In genomic region chr3:49910409-49911123, GRCh38 we compare ENCODE assay signal across 30 cellular contexts. TPM values are rescaled to one million over a fixed set of nuclear protein-coding genes. Genes with fewer than 3 reads are reported as not detected.
DNase-seq lines count a peak whose midpoint lies in the region; ATAC-seq and TF ChIP-seq lines count a peak whose summit lies in the region.
"Had no signal": no experiment of that assay in that cellular context is flagged by ENCODE, and none has a peak within 500 bp of the region (broad histone marks: within the 10 kb centered on the region; RNA-seq: fewer than 3 reads in every experiment).

No MANE protein-coding gene starts in this region.

- peaks cover 22% of the 10 kb centered on the region for H3F3A ChIP-seq in GM23338 (replicated peaks; ENCODE audit: low read depth)

- no peaks in the 10 kb centered on the region; the same call in 2 of the 3 replicates for H3K36me3 Mint-ChIP-seq in GM23338 (ENCODE audit: low read depth)
- H3K36me3 Mint-ChIP-seq in progenitor cell of endocrine pancreas (ENCODE audit: insufficient read depth) = peaks cover 8% of the 10 kb centered on the region

- H3K9me3 ChIP-seq in iPS-20b (ENCODE audit: insufficient read depth, low read depth, low read length) = no peaks in the 10 kb centered on the region
- H3K9me3 ChIP-seq: BLaER1 treated with 17β-estradiol and CSF1 and Interleukin-3, amounts not matched to agents 10 nM and 100 nM; tibial artery had no signal

- no peak overlapping the region; the same call in 1 of the 2 replicates for H3K27ac Mint-ChIP-seq in GM23338
- H3K27ac Mint-ChIP-seq in progenitor cell of endocrine pancreas = no peak overlapping the region
- H3K27ac Mint-ChIP-seq: immature natural killer cell had no signal

- peak; percentile 84 for ATAC-seq in GM23338
- ATAC-seq in GM19452 (IDR thresholded peaks at IDR 0.05; ENCODE audit: unreplicated experiment) = no peak
- ATAC-seq: activated T-cell treated with anti-CD3 and anti-CD28 coated beads, Interleukin-2, amount 50 U/mL, for 4 hours; left lobe of liver; PC-3 had no signal

- no peaks in the 10 kb centered on the region for H3K9me2 ChIP-seq in GM23338 (ENCODE audit: insufficient read depth)

- no peaks in the 10 kb centered on the region; the same call in 1 of the 2 replicates for H4K20me1 ChIP-seq in GM23338 (replicated peaks; ENCODE audit: insufficient read depth)

- H3K27ac ChIP-seq in GM23338 (ENCODE audit: low read depth) = no peak overlapping the region
- no peak overlapping the region for H3K27ac ChIP-seq in iPS-20b (ENCODE audit: low read length)
- H3K27ac ChIP-seq: BLaER1 treated with 17β-estradiol and CSF1 and Interleukin-3, amounts not matched to agents 10 nM and 100 nM; HL-60; skin epidermis; tibial artery had no signal

- H3K9me3 Mint-ChIP-seq in GM23338 = no peaks in the 10 kb centered on the region
- no peaks in the 10 kb centered on the region for H3K9me3 Mint-ChIP-seq in progenitor cell of endocrine pancreas (ENCODE audit: low read depth)
- H3K9me3 Mint-ChIP-seq: activated T-cell treated with anti-CD3 and anti-CD28 coated beads, Interleukin-2, amount 50 U/mL, for 4 hours; central memory CD8-positive, alpha-beta T cell; immature natural killer cell had no signal

- H3K9ac ChIP-seq in iPS-20b (ENCODE audit: low read depth, low read length) = no peak overlapping the region

- H3K27me3 Mint-ChIP-seq in GM23338 (ENCODE audit: insufficient read depth, low read depth, poor library complexity) (peaks cover 28% of the 10 kb centered on the region), progenitor cell of endocrine pancreas (peaks cover 30% of the 10 kb centered on the region)
- H3K27me3 Mint-ChIP-seq: central memory CD8-positive, alpha-beta T cell had no signal

- no peaks in the 10 kb centered on the region for H3K36me3 ChIP-seq in GM23338 (ENCODE audit: insufficient read depth)
- H3K36me3 ChIP-seq in iPS-20b (ENCODE audit: insufficient read depth, low read depth, low read length) = no peaks in the 10 kb centered on the region

- H3K27me3 ChIP-seq in GM23338 (ENCODE audit: insufficient read depth) = peaks cover 11% of the 10 kb centered on the region; the same call in 1 of the 2 replicates
- peaks cover 25% of the 10 kb centered on the region; the same call in 1 of the 2 replicates for H3K27me3 ChIP-seq in iPS-20b (ENCODE audit: insufficient read depth, low read length)
- H3K27me3 ChIP-seq: BLaER1 treated with 17β-estradiol and CSF1 and Interleukin-3, amounts not matched to agents 10 nM and 100 nM; tibial artery had no signal

- H3K4me1 ChIP-seq in GM23338 (ENCODE audit: insufficient read depth) (peaks cover 28% of the 10 kb centered on the region), iPS-20b (ENCODE audit: insufficient read depth, low read length) (peaks cover 7% of the 10 kb centered on the region; the same call in 1 of the 2 replicates)

- H2AFZ ChIP-seq in GM23338 = peak overlapping the region; percentile 80

- DNase-seq in GM23338 (ENCODE audit: low spot score) (peak; percentile 90), ecto neural progenitor cell (ENCODE audit: low spot score) (peak; percentile 77), progenitor cell of endocrine pancreas (ENCODE audit: low spot score, unreplicated experiment) (no peak), ureter (ENCODE audit: low spot score) (no peak), NCI-H128 (lab: John Stamatoyannopoulos, UW; ENCODE audit: unreplicated experiment) (no peak)
- DNase-seq: activated CD4-positive, alpha-beta T cell treated with anti-CD3 and anti-CD28 coated beads, Interleukin-2, amount 50 U/mL, for 1 hour; activated T-cell treated with anti-CD3 and anti-CD28 coated beads, Interleukin-2, amount 50 U/mL, for 4 hours; COR-L47; dermis blood vessel endothelial cell; DMS79; immature natural killer cell; NCI-H1694 treated with DMSO at 0.1 percent for 48 hours; PC-3; SHP77; SW 1271; T1000; tibial artery had no signal

- TF ChIP-seq CTCF in GM23338 (conservative IDR thresholded peaks at IDR 0.05; ENCODE audit: low read depth in 2 of 2) (peak; percentile 36 to 63; a peak in 3 of 4 replicates), progenitor cell of endocrine pancreas (IDR thresholded peaks at IDR 0.05; ENCODE audit: unreplicated experiment) (peak; percentile 32)

- peak overlapping the region; percentile 56 for H3K4me3 ChIP-seq in GM23338
- H3K4me3 ChIP-seq in iPS-20b (ENCODE audit: low read length) = peak overlapping the region; percentile 43
- H3K4me3 ChIP-seq: BLaER1 treated with 17β-estradiol and CSF1 and Interleukin-3, amounts not matched to agents 10 nM and 100 nM; skin epidermis; tibial artery had no signal

- H3K4me1 Mint-ChIP-seq in GM23338 (peaks cover 42% of the 10 kb centered on the region), progenitor cell of endocrine pancreas (ENCODE audit: low read depth) (no peaks in the 10 kb centered on the region)

- H3K4me3 Mint-ChIP-seq in GM23338 = peak overlapping the region; percentile 61
- H3K4me3 Mint-ChIP-seq in progenitor cell of endocrine pancreas (ENCODE audit: low read depth) = no peak overlapping the region
- H3K4me3 Mint-ChIP-seq: activated T-cell treated with anti-CD3 and anti-CD28 coated beads, Interleukin-2, amount 50 U/mL, for 4 hours; central memory CD8-positive, alpha-beta T cell; immature natural killer cell had no signal

- peak overlapping the region; percentile 85 for H3K4me2 ChIP-seq in GM23338

- H3K79me2 ChIP-seq in GM23338 (replicated peaks; ENCODE audit: insufficient read depth) = no peaks in the 10 kb centered on the region

TF ChIP-seq in GM23338, 12 proteins besides CTCF, POLR2A, EP300 and RAD21:
- no peak for TF ChIP-seq ETS1 (IDR thresholded peaks at IDR 0.05)
- TF ChIP-seq POLR2AphosphoS5 (IDR thresholded peaks at IDR 0.05; ENCODE audit: low read depth) = no peak; the same call in 1 of the 2 replicates
- TF ChIP-seq ZNF114 (CRISPR knock-in tag; IDR thresholded peaks at IDR 0.05) = no peak

RNA-seq across cellular contexts. Expression of gene MST1R, which starts 6.9 kb away (rescaled TPM):
- total RNA-seq in GM23338 (2014; rRNA removed; shearing (Covaris generic)) = 3.7 and 4.4 TPM in 2 replicates
- 1.8 and 3.9 TPM in 2 replicates for polyA plus RNA-seq in GM23338 (2016; fragmentation: Nextera tagmentation; extraction: Ambion mirVana)
- total RNA-seq in progenitor cell of endocrine pancreas = 4.4 and 6.5 TPM in 2 replicates
- 39.2 TPM for total RNA-seq in ureter

RNA-seq across cellular contexts. Expression of gene MON1A, which starts 19.0 kb away (rescaled TPM):
- total RNA-seq in GM23338 (2014; rRNA removed; shearing (Covaris generic)) = 12.1 and 13.3 TPM in 2 replicates
- polyA plus RNA-seq in GM23338 (2016; fragmentation: Nextera tagmentation; extraction: Ambion mirVana) = 5.5 and 6.4 TPM in 2 replicates
- 6.4 and 8.8 TPM in 2 replicates for total RNA-seq in progenitor cell of endocrine pancreas
- total RNA-seq in ureter = 11.8 TPM

RNA-seq across cellular contexts. Expression of gene RBM6, which starts 29.4 kb away (rescaled TPM):
- total RNA-seq in GM23338 (2014; rRNA removed; shearing (Covaris generic)) = 62.0 and 66.6 TPM in 2 replicates
- polyA plus RNA-seq in GM23338 (2016; fragmentation: Nextera tagmentation; extraction: Ambion mirVana) = 76.2 and 97.6 TPM in 2 replicates
- total RNA-seq in progenitor cell of endocrine pancreas (144 and 151 TPM in 2 replicates), ureter (130 TPM)

RNA-seq across cellular contexts. Expression of gene CAMKV, which starts 40.9 kb away (rescaled TPM):
- total RNA-seq in GM23338 (2014; rRNA removed; shearing (Covaris generic)) = 80.1 and 83.0 TPM in 2 replicates
- 32.7 and 38.3 TPM in 2 replicates for polyA plus RNA-seq in GM23338 (2016; fragmentation: Nextera tagmentation; extraction: Ambion mirVana)
- total RNA-seq in progenitor cell of endocrine pancreas (1.6 and 2.1 TPM in 2 replicates), ureter (not detected)
- total RNA-seq: dermis blood vessel endothelial cell, fibroblast of lung, left lobe of liver, mesenteric fat pad, myocyte, NCI-H460, omental fat pad had no signal
- polyA plus RNA-seq: AG04450, immature natural killer cell had no signal

RNA-seq across cellular contexts. Expression of gene TRAIP, which starts 54.2 kb away (rescaled TPM):
- total RNA-seq in GM23338 (2014; rRNA removed; shearing (Covaris generic)) = 13.4 and 15.3 TPM in 2 replicates
- polyA plus RNA-seq in GM23338 (2016; fragmentation: Nextera tagmentation; extraction: Ambion mirVana) = 16.6 and 19.5 TPM in 2 replicates
- total RNA-seq in progenitor cell of endocrine pancreas (16.2 and 20.6 TPM in 2 replicates), ureter (2.0 TPM)

Comparison
In these comparisons a context has a peak if more than half of its experiments do, and no peak if none do; other contexts are left out.
1. DNase-seq: peak in GM23338 (single experiment) and ecto neural progenitor cell (single experiment); none in progenitor cell of endocrine pancreas (single experiment), ureter (single experiment) and NCI-H128 (single experiment).